ENCODE assay signal across 8 cellular contexts in the genomic region with DNA sequence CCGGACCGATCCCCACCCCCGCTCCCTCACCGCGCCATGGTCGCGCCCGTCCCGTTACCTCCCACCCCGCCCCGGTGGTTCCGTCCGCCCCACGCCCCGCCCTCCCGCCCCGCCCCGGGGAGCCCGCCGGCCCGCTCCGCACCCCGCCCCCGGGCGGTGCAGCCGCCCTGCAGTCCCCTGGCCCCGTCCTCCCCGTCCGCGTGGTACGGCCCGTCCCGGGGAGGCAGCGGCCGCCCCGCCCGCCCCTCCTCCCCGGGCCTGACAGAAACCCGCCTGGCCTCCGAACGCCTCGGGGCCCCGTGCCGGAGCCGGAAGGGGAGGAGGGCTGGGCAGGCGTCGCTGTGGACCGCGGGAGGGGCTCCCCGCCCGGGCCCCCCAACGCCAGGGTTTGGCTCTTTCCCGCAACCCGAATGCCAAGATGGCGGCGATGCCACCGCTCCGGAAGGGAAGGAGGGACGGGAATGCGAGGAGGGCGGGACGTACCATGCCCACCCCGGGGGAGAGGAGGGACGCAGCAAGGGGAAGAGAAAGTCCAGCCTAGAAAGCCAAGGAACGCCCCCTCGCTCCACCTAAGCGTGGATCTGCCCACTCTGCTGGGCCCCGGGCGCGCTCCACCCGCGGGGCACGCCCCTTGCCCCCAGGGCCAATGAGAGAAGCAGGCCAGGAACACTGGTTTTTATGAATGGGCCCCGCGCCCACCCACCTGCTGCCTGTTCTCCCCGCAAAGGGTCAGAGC. TPM values are rescaled to one million over a fixed set of nuclear protein-coding genes. Genes with fewer than 3 reads are reported as not detected.
A peak's percentile ranks its signal among the peaks of the same experiment; 100 is the strongest.
DNase-seq lines count a peak whose midpoint lies in the region; ATAC-seq and TF ChIP-seq lines count a peak whose summit lies in the region.

A gene (minus strand): TSS at position 56 of the 736 bp plus-strand sequence. CDS start 132 bp downstream, outside the sequence.

- TF ChIP-seq POLR2A in GM19099 (IDR thresholded peaks at IDR 0.05; ENCODE audit: extremely low read depth, insufficient read length, low read depth), result peak; percentile 44

- DNase-seq in AG20443 (ENCODE audit: low spot score), result peak; percentile 99
- peak; percentile 96 for DNase-seq in NCI-H460 (ENCODE audit: extremely low read depth, low read depth)
- peak; percentile 87 for DNase-seq in activated CD4-positive, CD25-positive, alpha-beta regulatory T cell treated with anti-CD3 and anti-CD28 coated beads, Interleukin-2, amount 50 U/mL, for 72 hours
- DNase-seq in cerebellar cortex (ENCODE audit: low spot score), result peak; percentile 99
- DNase-seq in islet precursor cell, result peak; percentile 100
- DNase-seq in stimulated activated CD4-positive, alpha-beta T cell treated with anti-CD3 and anti-CD28 coated beads, Interleukin-12 subunit alpha, Interleukin-12 subunit beta, amount 100 ng/mL, for 4 hours, result peak; percentile 80

- ATAC-seq in HG03378 (IDR thresholded peaks at IDR 0.05; ENCODE audit: unreplicated experiment), result peak; percentile 75

RNA-seq across cellular contexts. Expression of the gene that starts here (rescaled TPM):
- total RNA-seq in NCI-H460 (2014; rRNA removed; shearing (Covaris generic)), result 34.7 and 35.6 TPM in 2 replicates
- polyA plus RNA-seq in NCI-H460 (2014; cell fraction: nucleus; rRNA removed), result 37.7 and 74.8 TPM in 2 replicates

Comparison
In these comparisons a context has a peak if more than half of its experiments do, and no peak if none do; other contexts are left out.
1. Peak in every context shown above with its lines: DNase-seq and ATAC-seq.